ENCODE assay signal across 9 cellular contexts in genomic region chr4:125741825-125742452, GRCh38.
DNase-seq lines count a peak whose midpoint lies in the region; ATAC-seq and TF ChIP-seq lines count a peak whose summit lies in the region.
"Had no signal": no experiment of that assay in that cellular context is flagged by ENCODE, and none has a peak within 500 bp of the region (broad histone marks: within the 10 kb centered on the region; RNA-seq: fewer than 3 reads in every experiment).

No MANE protein-coding gene starts in this region.

- no peaks in the 10 kb centered on the region for H3K36me3 ChIP-seq in CD8-positive, alpha-beta memory T cell (ENCODE audit: insufficient read depth, low read length)

- no peak for ATAC-seq in activated CD8-positive, alpha-beta T cell treated with anti-CD3 and anti-CD28 coated beads for 36 hours
- ATAC-seq in activated CD8-positive, alpha-beta T cell treated with anti-CD3 and anti-CD28 coated beads, Interleukin-2, amount 10 ng/mL, durations not matched to agents 7 days and 5 days, result no peak
- ATAC-seq in HG02623 (IDR thresholded peaks at IDR 0.05; ENCODE audit: unreplicated experiment) (no peak), GM19397 (IDR thresholded peaks at IDR 0.05; ENCODE audit: unreplicated experiment) (no peak)

- no peak overlapping the region for H3K27ac ChIP-seq in CD8-positive, alpha-beta memory T cell (ENCODE audit: low read depth, low read length)

- intact Hi-C loops in activated CD8-positive, alpha-beta T cell treated with anti-CD3 and anti-CD28 coated beads for 36 hours (cut with micrococcal nuclease), result no loop called here

- H3K9me3 Mint-ChIP-seq in activated CD8-positive, alpha-beta T cell treated with anti-CD3 and anti-CD28 coated beads for 36 hours, result peaks cover 5% of the 10 kb centered on the region
- H3K9me3 Mint-ChIP-seq in activated CD8-positive, alpha-beta T cell treated with anti-CD3 and anti-CD28 coated beads, Interleukin-2, amount 10 ng/mL, durations not matched to agents 7 days and 5 days (ENCODE audit: insufficient read depth), result no peaks in the 10 kb centered on the region
- no peaks in the 10 kb centered on the region for H3K9me3 Mint-ChIP-seq in type B pancreatic cell
- peaks cover 4 to 17% (median 6%) of the 10 kb centered on the region in 5 donors for H3K9me3 Mint-ChIP-seq in CD8-positive, alpha-beta memory T cell

- no peak for DNase-seq in activated CD8-positive, alpha-beta T cell treated with anti-CD3 and anti-CD28 coated beads for 36 hours
- DNase-seq in activated CD8-positive, alpha-beta T cell treated with anti-CD3 and anti-CD28 coated beads, Interleukin-2, amount 10 ng/mL, durations not matched to agents 7 days and 5 days, result no peak
- DNase-seq in OCI-M1 (lab: John Stamatoyannopoulos, UW) (peak; percentile 64), fibroblast of peridontal ligament (ENCODE audit: extremely low read depth) (peak; percentile 73), type B pancreatic cell (ENCODE audit: extremely low spot score, unreplicated experiment) (no peak)
- DNase-seq in CD8-positive, alpha-beta memory T cell, result no peak
- DNase-seq: activated CD4-positive, CD25-positive, alpha-beta regulatory T cell treated with anti-CD3 and anti-CD28 coated beads, Interleukin-2, amount 50 U/mL, for 72 hours had no signal

- POLR2A ChIA-PET in activated CD8-positive, alpha-beta T cell treated with anti-CD3 and anti-CD28 coated beads for 36 hours (lab: Charles Lee), result no interaction called here
- POLR2A ChIA-PET in activated CD8-positive, alpha-beta T cell treated with anti-CD3 and anti-CD28 coated beads, Interleukin-2, amount 10 ng/mL, durations not matched to agents 7 days and 5 days (lab: Charles Lee), result no interaction called here
- POLR2A ChIA-PET in CD8-positive, alpha-beta memory T cell (lab: Charles Lee), result no interaction called here

- no peak overlapping the region for H3K4me3 ChIP-seq in CD8-positive, alpha-beta memory T cell (ENCODE audit: low read length)

- H3K4me1 Mint-ChIP-seq in activated CD8-positive, alpha-beta T cell treated with anti-CD3 and anti-CD28 coated beads for 36 hours (ENCODE audit: low read depth), result no peaks in the 10 kb centered on the region
- no peaks in the 10 kb centered on the region for H3K4me1 Mint-ChIP-seq in activated CD8-positive, alpha-beta T cell treated with anti-CD3 and anti-CD28 coated beads, Interleukin-2, amount 10 ng/mL, durations not matched to agents 7 days and 5 days (ENCODE audit: low read depth)
- peaks cover 12% of the 10 kb centered on the region for H3K4me1 Mint-ChIP-seq in type B pancreatic cell (ENCODE audit: unreplicated experiment)
- no peaks in the 10 kb centered on the region for H3K4me1 Mint-ChIP-seq in CD8-positive, alpha-beta memory T cell

- CTCF ChIA-PET in activated CD8-positive, alpha-beta T cell treated with anti-CD3 and anti-CD28 coated beads for 36 hours (lab: Charles Lee), result no interaction called here
- CTCF ChIA-PET in activated CD8-positive, alpha-beta T cell treated with anti-CD3 and anti-CD28 coated beads, Interleukin-2, amount 10 ng/mL, durations not matched to agents 7 days and 5 days (lab: Charles Lee), result no interaction called here
- CTCF ChIA-PET in CD8-positive, alpha-beta memory T cell (lab: Charles Lee), result no interaction called here

- H3K27ac Mint-ChIP-seq in activated CD8-positive, alpha-beta T cell treated with anti-CD3 and anti-CD28 coated beads for 36 hours, result no peak overlapping the region
- no peak overlapping the region for H3K27ac Mint-ChIP-seq in activated CD8-positive, alpha-beta T cell treated with anti-CD3 and anti-CD28 coated beads, Interleukin-2, amount 10 ng/mL, durations not matched to agents 7 days and 5 days
- no peak overlapping the region for H3K27ac Mint-ChIP-seq in type B pancreatic cell
- no peak overlapping the region for H3K27ac Mint-ChIP-seq in CD8-positive, alpha-beta memory T cell

- no peaks in the 10 kb centered on the region for H3K36me3 Mint-ChIP-seq in activated CD8-positive, alpha-beta T cell treated with anti-CD3 and anti-CD28 coated beads for 36 hours (ENCODE audit: low read depth)
- no peaks in the 10 kb centered on the region for H3K36me3 Mint-ChIP-seq in activated CD8-positive, alpha-beta T cell treated with anti-CD3 and anti-CD28 coated beads, Interleukin-2, amount 10 ng/mL, durations not matched to agents 7 days and 5 days (ENCODE audit: low read depth)
- no peaks in the 10 kb centered on the region for H3K36me3 Mint-ChIP-seq in type B pancreatic cell
- H3K36me3 Mint-ChIP-seq in CD8-positive, alpha-beta memory T cell, result no peaks in the 10 kb centered on the region

- H3K4me1 ChIP-seq in CD8-positive, alpha-beta memory T cell (ENCODE audit: insufficient read depth, low read length), result no peaks in the 10 kb centered on the region

- no peaks in the 10 kb centered on the region for H3K27me3 ChIP-seq in CD8-positive, alpha-beta memory T cell (ENCODE audit: insufficient read depth, low read length, poor library complexity, severe bottlenecking)

- no peaks in the 10 kb centered on the region for H3K27me3 Mint-ChIP-seq in activated CD8-positive, alpha-beta T cell treated with anti-CD3 and anti-CD28 coated beads for 36 hours
- no peaks in the 10 kb centered on the region for H3K27me3 Mint-ChIP-seq in activated CD8-positive, alpha-beta T cell treated with anti-CD3 and anti-CD28 coated beads, Interleukin-2, amount 10 ng/mL, durations not matched to agents 7 days and 5 days (ENCODE audit: low read depth)
- peaks cover 3% of the 10 kb centered on the region for H3K27me3 Mint-ChIP-seq in type B pancreatic cell
- H3K27me3 Mint-ChIP-seq in CD8-positive, alpha-beta memory T cell, result no peaks in the 10 kb centered on the region

- H3K4me3 Mint-ChIP-seq in activated CD8-positive, alpha-beta T cell treated with anti-CD3 and anti-CD28 coated beads for 36 hours, result no peak overlapping the region
- no peak overlapping the region for H3K4me3 Mint-ChIP-seq in activated CD8-positive, alpha-beta T cell treated with anti-CD3 and anti-CD28 coated beads, Interleukin-2, amount 10 ng/mL, durations not matched to agents 7 days and 5 days
- H3K4me3 Mint-ChIP-seq in type B pancreatic cell, result no peak overlapping the region
- no peak overlapping the region for H3K4me3 Mint-ChIP-seq in CD8-positive, alpha-beta memory T cell

- peak; percentile 45 for TF ChIP-seq CTCF in activated CD8-positive, alpha-beta T cell treated with anti-CD3 and anti-CD28 coated beads for 36 hours (IDR thresholded peaks at IDR 0.05)
- peak; percentile 73 for TF ChIP-seq CTCF in type B pancreatic cell (conservative IDR thresholded peaks at IDR 0.05)

- no peaks in the 10 kb centered on the region for H3K9me3 ChIP-seq in CD8-positive, alpha-beta memory T cell (ENCODE audit: low read length)

Comparison
In these comparisons a context has a peak if more than half of its experiments do, and no peak if none do; other contexts are left out.
1. DNase-seq: peak in OCI-M1 (single experiment) and fibroblast of peridontal ligament (single experiment); none in activated CD8-positive, alpha-beta T cell treated with anti-CD3 and anti-CD28 coated beads for 36 hours (single experiment), activated CD8-positive, alpha-beta T cell treated with anti-CD3 and anti-CD28 coated beads, Interleukin-2, amount 10 ng/mL, durations not matched to agents 7 days and 5 days (single experiment), type B pancreatic cell (single experiment) and CD8-positive, alpha-beta memory T cell (0 of 5).